Comparison of ENCODE assay signal across 8 cellular contexts in genomic region chr3:187679638-187680396, GRCh38.
A peak's percentile ranks its signal among the peaks of the same experiment; 100 is the strongest.
DNase-seq lines count a peak whose midpoint lies in the region; ATAC-seq and TF ChIP-seq lines count a peak whose summit lies in the region.

No MANE protein-coding gene starts in this region.

- ATAC-seq in HG02885 (IDR thresholded peaks at IDR 0.05; ENCODE audit: poor library complexity, unreplicated experiment) (peak; percentile 75), GM21360 (IDR thresholded peaks at IDR 0.05; ENCODE audit: unreplicated experiment) (no peak)

- no peak overlapping the region for H3K4me3 ChIP-seq in WI38 (ENCODE audit: low read depth, low read length)

- DNase-seq in EL (peak; percentile 76), NCI-H2196 (lab: John Stamatoyannopoulos, UW; ENCODE audit: unreplicated experiment) (peak; percentile 88), caudate nucleus (lab: John Stamatoyannopoulos, UW) (peak in 55 of 61 donors; percentile 6 to 72 (median 40)), kidney glomerular epithelial cell (lab: John Stamatoyannopoulos, UW) (peak; percentile 79)
- peak; percentile 41 for DNase-seq in stimulated activated CD4-positive, alpha-beta T cell treated with anti-CD3 and anti-CD28 coated beads, Interleukin-2, amount 100 ng/mL, for 4 hours (ENCODE audit: low read depth)

- no peak overlapping the region for H3K27ac ChIP-seq in caudate nucleus (ENCODE audit: low read depth, low read length)

- peak; percentile 88 for TF ChIP-seq CTCF in WI38 (IDR thresholded peaks at IDR 0.05; ENCODE audit: low read depth, low read length)
